8 cellular contexts compared by ENCODE assay signal in genomic region chr1:200302192-200302892, GRCh38.
DNase-seq lines count a peak whose midpoint lies in the region; ATAC-seq and TF ChIP-seq lines count a peak whose summit lies in the region.

No MANE protein-coding gene starts in this region.

- TF ChIP-seq CTCF in RWPE1 (conservative IDR thresholded peaks at IDR 0.05; ENCODE audit: low read depth), result no peak

- no peaks in the 10 kb centered on the region for H3K4me1 ChIP-seq in urinary bladder (ENCODE audit: insufficient read depth)

- no peaks in the 10 kb centered on the region for H3K36me3 ChIP-seq in urinary bladder (ENCODE audit: insufficient read depth)

- WGBS in urinary bladder, result under 1% methylated on average over 36 of the region's 36 CpGs

- ATAC-seq in GM18861 (IDR thresholded peaks at IDR 0.05; ENCODE audit: unreplicated experiment), result peak; percentile 41
- peak; percentile 47 for ATAC-seq in HG03097 (IDR thresholded peaks at IDR 0.05; ENCODE audit: low FRiP score, unreplicated experiment)

- peak; percentile 61 for DNase-seq in ACHN
- peak; percentile 58 for DNase-seq in RWPE1 (ENCODE audit: low spot score)
- DNase-seq in activated naive CD4-positive, alpha-beta T cell treated with anti-CD3 and anti-CD28 coated beads, Interleukin-2, amount 50 U/mL, for 16 hours, result peak; percentile 70
- peak; percentile 79 for DNase-seq in cardiac septum (ENCODE audit: low spot score)
- DNase-seq in posterior cingulate gyrus, result peak in 7 of 10 donors; percentile 14 to 91 (median 34)

- H3K27ac ChIP-seq in RWPE1 (peak overlapping the region; percentile 65), urinary bladder (ENCODE audit: low read depth) (no peak overlapping the region)

- CTCF ChIA-PET in RWPE1 (lab: Yijun Ruan, JAX), result interaction anchor here (0.6 to 1.6 kb wide), 10 partner anchors 12 to 619 kb away, joined by 3 to 5 read pairs (median 3); no protein-coding TSS in a partner anchor

- in situ Hi-C loops in ACHN (cut with HindIII; ENCODE audit: low pct_ligation_motif_present, low pct_unique_long_range_greater_than_20kb, low sequenced_read_pairs), result no loop called here

- peak overlapping the region; percentile 49 for H3K4me3 ChIP-seq in urinary bladder (ENCODE audit: low read depth, low read length)

- intact Hi-C loops in cardiac septum (cut with DNase I), result loop anchor here (5.0 kb wide), 1 partner anchor 185 kb away; no protein-coding TSS in a partner anchor
- intact Hi-C loops in posterior cingulate gyrus (cut with DNase I), result loop anchor here (5.0 to 10.0 kb wide), 2 partner anchors 105 to 618 kb away; no protein-coding TSS in a partner anchor

- POLR2A ChIA-PET in RWPE1 (lab: Yijun Ruan, JAX; ENCODE audit: low non-redundant PET), result no interaction called here
